ENCODE assay signal across 19 cellular contexts in genomic region chr17:13727441-13728171, GRCh38.
DNase-seq lines count a peak whose midpoint lies in the region; ATAC-seq, FAIRE-seq and TF ChIP-seq lines count a peak whose summit lies in the region.
"Had no signal": no experiment of that assay in that cellular context is flagged by ENCODE, and none has a peak within 500 bp of the region (broad histone marks: within the 10 kb centered on the region; RNA-seq: fewer than 3 reads in every experiment).

No MANE protein-coding gene starts in this region.

- no peaks in the 10 kb centered on the region for H3K9me3 Mint-ChIP-seq in chondrocyte (ENCODE audit: low read depth)

- no peaks in the 10 kb centered on the region for H3K79me2 ChIP-seq in HepG2 (ENCODE audit: insufficient read depth, low read length)

- TF ChIP-seq CTCF in HepG2 (CRISPR knock-in tag; IDR thresholded peaks at IDR 0.05) = no peak
- no peak for TF ChIP-seq CTCF in right lobe of liver (IDR thresholded peaks at IDR 0.05)
- no peak for TF ChIP-seq CTCF in fibroblast of pulmonary artery (IDR thresholded peaks at IDR 0.05; ENCODE audit: low read length, missing control alignments)
- TF ChIP-seq CTCF in chondrocyte (IDR thresholded peaks at IDR 0.05) = no peak
- TF ChIP-seq CTCF in adrenal gland (IDR thresholded peaks at IDR 0.05) = no peak

- no peaks in the 10 kb centered on the region for H3K36me3 Mint-ChIP-seq in chondrocyte (ENCODE audit: low read depth)

- TF ChIP-seq POLR2A in HepG2 (IDR thresholded peaks at IDR 0.05; ENCODE audit: insufficient read depth in 1 of 2, low read depth in 2 of 2, low read length in 2 of 2) (no peak), right lobe of liver (IDR thresholded peaks at IDR 0.05) (no peak), adrenal gland (IDR thresholded peaks at IDR 0.05) (no peak)

- intact Hi-C loops in HepG2 (cut with micrococcal nuclease; ENCODE audit: unreplicated experiment) (no loop called here), right lobe of liver (cut with DNase I) (no loop called here), adrenal gland (cut with DNase I) (no loop called here)

- no peaks in the 10 kb centered on the region for H3K36me3 ChIP-seq in HepG2 (replicated peaks in 1 of 2; ENCODE audit: control insufficient read depth in 1 of 2, insufficient read depth in 2 of 2, low read length in 2 of 2)
- no peaks in the 10 kb centered on the region for H3K36me3 ChIP-seq in right lobe of liver
- no peaks in the 10 kb centered on the region for H3K36me3 ChIP-seq in adrenal gland (replicated peaks in 1 of 2)
- H3K36me3 ChIP-seq: colonic mucosa had no signal

- in situ Hi-C loops in HepG2 (cut with HindIII; ENCODE audit: extremely low pct_ligation_motif_present, low pct_unique_long_range_greater_than_20kb) = no loop called here

- no peaks in the 10 kb centered on the region; a peak in 1 of 5 replicates for H3K27me3 ChIP-seq in HepG2 (ENCODE audit: control insufficient read depth in 1 of 2, insufficient read depth in 2 of 2, low read length in 2 of 2)
- H3K27me3 ChIP-seq in right lobe of liver = no peaks in the 10 kb centered on the region
- no peaks in the 10 kb centered on the region for H3K27me3 ChIP-seq in adrenal gland
- H3K27me3 ChIP-seq: colonic mucosa had no signal

- H3K4me3 ChIP-seq in HepG2 (replicated peaks in 1 of 3; ENCODE audit: insufficient read depth in 1 of 3, low read depth in 2 of 3, low read length in 3 of 3) (no peak overlapping the region), right lobe of liver (no peak overlapping the region), fibroblast of pulmonary artery (replicated peaks; ENCODE audit: low read depth, low read length) (no peak overlapping the region), adrenal gland (no peak overlapping the region)
- H3K4me3 ChIP-seq: colonic mucosa had no signal

- no peak overlapping the region for H3K27ac Mint-ChIP-seq in chondrocyte (ENCODE audit: unreplicated experiment)
- H3K27ac Mint-ChIP-seq: naive B cell had no signal

- DNase-seq in HepG2 (ENCODE audit: low spot score) = no peak
- DNase-seq in right lobe of liver = no peak
- peak; percentile 59 for DNase-seq in RPMI7951 (ENCODE audit: low read depth)
- DNase-seq in fibroblast of pulmonary artery (ENCODE audit: low read depth) = peak; percentile 75
- no peak for DNase-seq in chondrocyte (ENCODE audit: low spot score)
- DNase-seq in adrenal gland = no peak
- DNase-seq in pons (ENCODE audit: low spot score) = no peak
- DNase-seq: activated CD4-positive, alpha-beta T cell treated with anti-CD3 and anti-CD28 coated beads, Interleukin-2, amount 50 U/mL, for 4 hours; activated T-cell treated with anti-CD3 and anti-CD28 coated beads, Interleukin-2, amount 50 U/mL, for 48 hours; Calu3; colonic mucosa; GOT3; naive B cell; NCI-H2029; SHP77; stimulated activated CD4-positive, alpha-beta T cell treated with anti-CD3 and anti-CD28 coated beads, Interleukin-4, amount 100 ng/mL, for 4 hours; T-helper 9 cell had no signal

- FAIRE-seq in HepG2 (lab: Jason Lieb, UNC) = no peak

- H3K9me3 ChIP-seq in HepG2 (ENCODE audit: low read length) (no peaks in the 10 kb centered on the region), right lobe of liver (no peaks in the 10 kb centered on the region), adrenal gland (replicated peaks in 1 of 3) (no peaks in the 10 kb centered on the region)
- H3K9me3 ChIP-seq: colonic mucosa had no signal

- H3K4me1 ChIP-seq in HepG2 (ENCODE audit: insufficient read depth, low read length) (peaks cover 11% of the 10 kb centered on the region), right lobe of liver (no peaks in the 10 kb centered on the region), adrenal gland (replicated peaks in 1 of 2) (no peaks in the 10 kb centered on the region)
- H3K4me1 ChIP-seq: colonic mucosa had no signal

- no peak overlapping the region for H3K4me3 Mint-ChIP-seq in chondrocyte (ENCODE audit: unreplicated experiment)
- H3K4me3 Mint-ChIP-seq: naive B cell had no signal

- no peak overlapping the region for H3K9ac ChIP-seq in HepG2 (ENCODE audit: insufficient read depth, low read depth, low read length)
- H3K9ac ChIP-seq: KMS-11 had no signal

- no peak for TF ChIP-seq EP300 in HepG2 (IDR thresholded peaks at IDR 0.05; ENCODE audit: low read depth in 2 of 2, low read length in 2 of 2)
- TF ChIP-seq EP300 in HepG2 (CRISPR knock-in tag; IDR thresholded peaks at IDR 0.05; ENCODE audit: borderline replicate concordance) = no peak

- H3K4me1 Mint-ChIP-seq in chondrocyte (ENCODE audit: low read depth) = peaks cover 8% of the 10 kb centered on the region
- H3K4me1 Mint-ChIP-seq: naive B cell had no signal

- no peak overlapping the region for H3K4me2 ChIP-seq in HepG2 (ENCODE audit: low read depth, low read length)
- H3K4me2 ChIP-seq: KMS-11 had no signal

- TF ChIP-seq RAD21 in HepG2 (CRISPR knock-in tag; IDR thresholded peaks at IDR 0.05) = no peak

- no peak overlapping the region for H3K27ac ChIP-seq in HepG2 (ENCODE audit: extremely low read length, insufficient read depth, low read length)
- H3K27ac ChIP-seq in right lobe of liver = no peak overlapping the region
- no peak overlapping the region for H3K27ac ChIP-seq in adrenal gland
- H3K27ac ChIP-seq: colonic mucosa, KMS-11 had no signal

- no TSS peak for BruUV-seq in HepG2 (replicated peaks; lab: Mats Ljungman, UMichigan)

- H3K27me3 Mint-ChIP-seq in chondrocyte (ENCODE audit: low read depth) = no peaks in the 10 kb centered on the region

- 26% methylated on average over 6 of the region's 6 CpGs for WGBS in HepG2 (ENCODE audit: low lambda C conversion rate)
- whole genome bisulfite sequencing in right lobe of liver (ENCODE audit: insufficient coverage, low coverage, low lambda C conversion rate, missing lambda C conversion rate) = 63% methylated on average over 6 of the region's 6 CpGs
- WGBS in adrenal gland, 4 donors = 75 to 87% (median 80%) methylated on average over 6 of the region's 6 CpGs

- no peaks in the 10 kb centered on the region for H4K20me1 ChIP-seq in HepG2 (ENCODE audit: insufficient read depth, low read length)

- POLR2A ChIA-PET in HepG2 (lab: Yijun Ruan, JAX) = no interaction called here

- H2AFZ ChIP-seq in HepG2 (ENCODE audit: low read length) = no peak overlapping the region

- ATAC-seq in HepG2 = no peak
- ATAC-seq in right lobe of liver = no peak
- no peak for ATAC-seq in GM21786 (IDR thresholded peaks at IDR 0.05; ENCODE audit: unreplicated experiment)

- CTCF ChIA-PET in HepG2 (lab: Yijun Ruan, JAX; ENCODE audit: low intra/inter-chr PET ratio, low total read pairs) = no interaction called here

TF ChIP-seq in HepG2, 621 proteins besides CTCF, POLR2A, EP300 and RAD21:
- TF ChIP-seq KLF9 (CRISPR knock-in tag; IDR thresholded peaks at IDR 0.05; ENCODE audit: low read depth) (no peak), ZNF644 (CRISPR knock-in tag; IDR thresholded peaks at IDR 0.05; ENCODE audit: low read depth) (no peak), CEBPB (IDR thresholded peaks at IDR 0.05; ENCODE audit: borderline replicate concordance, low read depth, low read length) (peak; percentile 52; the same call in 1 of the 2 replicates), MEF2D (CRISPR knock-in tag; IDR thresholded peaks at IDR 0.05) (no peak)

Comparison
In these comparisons a context has a peak if more than half of its experiments do, and no peak if none do; other contexts are left out.
1. DNase-seq: peak in RPMI7951 (single experiment) and fibroblast of pulmonary artery (single experiment); none in HepG2 (single experiment), right lobe of liver (0 of 3), chondrocyte (single experiment), adrenal gland (0 of 7) and pons (single experiment).